In genomic region chr14:31278883-31279282, GRCh38 we compare ENCODE assay signal across 15 cellular contexts.
DNase-seq lines count a peak whose midpoint lies in the region; TF ChIP-seq lines count a peak whose summit lies in the region.
"Had no signal": no experiment of that assay in that cellular context is flagged by ENCODE, and none has a peak within 500 bp of the region (broad histone marks: within the 10 kb centered on the region; RNA-seq: fewer than 3 reads in every experiment).

No MANE protein-coding gene starts in this region.

- no peak overlapping the region for H3K9ac ChIP-seq in mesendoderm (ENCODE audit: low read length)
- H3K9ac ChIP-seq: BLaER1 treated with 17β-estradiol and CSF1 and Interleukin-3, amounts not matched to agents 10 nM and 100 nM had no signal

- H3K27me3 ChIP-seq in Caco-2 (replicated peaks; ENCODE audit: control insufficient read depth, insufficient read depth, low read length) (no peaks in the 10 kb centered on the region), mesendoderm (ENCODE audit: insufficient read depth, low read length, poor library complexity) (no peaks in the 10 kb centered on the region), adrenal gland (no peaks in the 10 kb centered on the region)
- H3K27me3 ChIP-seq: BLaER1 treated with 17β-estradiol and CSF1 and Interleukin-3, amounts not matched to agents 10 nM and 100 nM had no signal

- peaks cover 22% of the 10 kb centered on the region for H3K4me1 Mint-ChIP-seq in Caco-2 (ENCODE audit: low read depth, unreplicated experiment)
- H3K4me1 Mint-ChIP-seq in osteocyte (ENCODE audit: unreplicated experiment), result peaks cover 5% of the 10 kb centered on the region
- H3K4me1 Mint-ChIP-seq: IgD-negative memory B cell had no signal

- H2BK120ac ChIP-seq in mesendoderm (ENCODE audit: low read depth, low read length), result no peak overlapping the region

- H4K5ac ChIP-seq in mesendoderm (ENCODE audit: low read length), result no peak overlapping the region

- H3K36me3 ChIP-seq in Caco-2 (ENCODE audit: control insufficient read depth, insufficient read depth, low read length) (no peaks in the 10 kb centered on the region), HEK293 (ENCODE audit: control insufficient read depth in 2 of 2, insufficient read depth in 1 of 2, low read length in 2 of 2) (no peaks in the 10 kb centered on the region), mesendoderm (ENCODE audit: control insufficient read depth, insufficient read depth, low read length) (no peaks in the 10 kb centered on the region), adrenal gland (replicated peaks in 1 of 2) (no peaks in the 10 kb centered on the region)
- H3K36me3 ChIP-seq: BLaER1 treated with 17β-estradiol and CSF1 and Interleukin-3, amounts not matched to agents 10 nM and 100 nM had no signal

- no peak overlapping the region for H3K23ac ChIP-seq in mesendoderm (ENCODE audit: low read length)

- H3K36me3 Mint-ChIP-seq in Caco-2 (ENCODE audit: insufficient read depth, unreplicated experiment) (peaks cover 21% of the 10 kb centered on the region), osteocyte (ENCODE audit: unreplicated experiment) (no peaks in the 10 kb centered on the region)

- no peak overlapping the region for H2BK15ac ChIP-seq in mesendoderm (replicated peaks; ENCODE audit: low read depth)

- no peaks in the 10 kb centered on the region for H3K79me2 ChIP-seq in mesendoderm (ENCODE audit: control insufficient read depth, insufficient read depth, low read length)

- TF ChIP-seq POLR2A in adrenal gland (IDR thresholded peaks at IDR 0.05), result no peak

- POLR2A ChIA-PET in Caco-2 (lab: Charles Lee) (no interaction called here), HEK293 (lab: Yijun Ruan, JAX) (no interaction called here)

- no peak overlapping the region for H4K8ac ChIP-seq in mesendoderm (ENCODE audit: low read depth, low read length)

- no peak for TF ChIP-seq CTCF in Caco-2 (IDR thresholded peaks at IDR 0.05; ENCODE audit: insufficient read depth in 1 of 2, low read depth in 1 of 2, low read length in 1 of 2, severe bottlenecking in 1 of 2, unreplicated experiment in 1 of 2)
- no peak for TF ChIP-seq CTCF in HEK293 (tag by site-specific recombination; IDR thresholded peaks at IDR 0.05)
- TF ChIP-seq CTCF in osteocyte (IDR thresholded peaks at IDR 0.05), result no peak
- TF ChIP-seq CTCF in adrenal gland (IDR thresholded peaks at IDR 0.05), result no peak

- no peak overlapping the region for H3K4ac ChIP-seq in mesendoderm (ENCODE audit: low read depth, low read length)

- peaks cover 25% of the 10 kb centered on the region for H3K4me1 ChIP-seq in Caco-2
- no peaks in the 10 kb centered on the region for H3K4me1 ChIP-seq in HEK293 (ENCODE audit: control insufficient read depth, insufficient read depth, low read length)
- no peaks in the 10 kb centered on the region for H3K4me1 ChIP-seq in mesendoderm (ENCODE audit: control insufficient read depth, low read depth, low read length)
- peaks cover 0 to 4% of the 10 kb centered on the region in 2 donors for H3K4me1 ChIP-seq in adrenal gland (replicated peaks in 1 of 2)

- no TSS peak for BruUV-seq in Caco-2 (replicated peaks; lab: Mats Ljungman, UMichigan)

- H3K9me3 ChIP-seq in Caco-2 (peaks cover 42% of the 10 kb centered on the region), HEK293 (ENCODE audit: control insufficient read depth, insufficient read depth, low read depth, low read length) (no peaks in the 10 kb centered on the region), adrenal gland (replicated peaks in 1 of 3) (peaks cover 0 to 6% (median 0%) of the 10 kb centered on the region in 3 donors)

- H3K4me3 Mint-ChIP-seq in Caco-2 (ENCODE audit: unreplicated experiment) (no peak overlapping the region), osteocyte (ENCODE audit: unreplicated experiment) (no peak overlapping the region)
- H3K4me3 Mint-ChIP-seq: B cell; CD8-positive, alpha-beta T cell; IgD-negative memory B cell had no signal

- no peak overlapping the region for H3K56ac ChIP-seq in mesendoderm (ENCODE audit: low read length)

- no peak overlapping the region for H2AK5ac ChIP-seq in mesendoderm (ENCODE audit: low read length)

- no peak overlapping the region for H3K4me2 ChIP-seq in mesendoderm (ENCODE audit: low read length)
- H3K4me2 ChIP-seq: BLaER1 treated with 17β-estradiol and CSF1 and Interleukin-3, amounts not matched to agents 10 nM and 100 nM had no signal

- CTCF ChIA-PET in Caco-2 (lab: Charles Lee), result no interaction called here
- CTCF ChIA-PET in HEK293 (lab: Yijun Ruan, JAX), result interaction anchor here (0.7 kb wide), 1 partner anchor 766 kb away, joined by 3 read pairs; no protein-coding TSS in a partner anchor

- H3K9me3 Mint-ChIP-seq in Caco-2 (ENCODE audit: unreplicated experiment) (peaks cover 19% of the 10 kb centered on the region), osteocyte (ENCODE audit: unreplicated experiment) (no peaks in the 10 kb centered on the region)

- no peak overlapping the region for H3K27ac ChIP-seq in HEK293 (ENCODE audit: extremely low read depth, low read depth, low read length)
- no peak overlapping the region for H3K27ac ChIP-seq in mesendoderm (ENCODE audit: low read depth, low read length)
- H3K27ac ChIP-seq in adrenal gland, result no peak overlapping the region
- H3K27ac ChIP-seq: BLaER1 treated with 17β-estradiol and CSF1 and Interleukin-3, amounts not matched to agents 10 nM and 100 nM had no signal

- H3K4me3 ChIP-seq in Caco-2 (ENCODE audit: low read depth, low read length) (no peak overlapping the region), HEK293 (ENCODE audit: low read depth, low read length) (no peak overlapping the region), mesendoderm (ENCODE audit: low read length) (no peak overlapping the region), adrenal gland (no peak overlapping the region)
- H3K4me3 ChIP-seq: BLaER1 treated with 17β-estradiol and CSF1 and Interleukin-3, amounts not matched to agents 10 nM and 100 nM had no signal

- no peak for DNase-seq in Caco-2
- peak; percentile 27 for DNase-seq in OCI-M1 (lab: John Stamatoyannopoulos, UW)
- peak; percentile 27 for DNase-seq in mesendoderm
- DNase-seq in osteocyte (ENCODE audit: extremely low spot score, unreplicated experiment), result no peak
- DNase-seq in adrenal gland, result no peak
- DNase-seq: CD8-positive, alpha-beta T cell; DMS 273 treated with DMSO at 0.1 percent for 48 hours; DMS79; GF-D8; GOT3; H7 had no signal

- H3K27ac Mint-ChIP-seq in Caco-2 (ENCODE audit: unreplicated experiment), result peak overlapping the region; percentile 88
- H3K27ac Mint-ChIP-seq in osteocyte (ENCODE audit: unreplicated experiment), result no peak overlapping the region
- H3K27ac Mint-ChIP-seq: B cell; CD8-positive, alpha-beta T cell; IgD-negative memory B cell had no signal

- no peaks in the 10 kb centered on the region for H3K79me1 ChIP-seq in mesendoderm (ENCODE audit: low read length)

- no CpG with 5 or more reads among the region's 1 CpG for WGBS in mesendoderm (ENCODE audit: extremely low coverage, insufficient coverage, low lambda C conversion rate)
- WGBS in adrenal gland, 4 donors, result 80 to 100% (median 85%) methylated on average over 1 of the region's 1 CpG

- intact Hi-C loops in Caco-2 (cut with micrococcal nuclease; ENCODE audit: unreplicated experiment), result no loop called here
- intact Hi-C loops in adrenal gland (cut with DNase I), result no loop called here

- H3K27me3 Mint-ChIP-seq in Caco-2 (ENCODE audit: insufficient read depth, unreplicated experiment) (no peaks in the 10 kb centered on the region), osteocyte (ENCODE audit: unreplicated experiment) (no peaks in the 10 kb centered on the region)
- H3K27me3 Mint-ChIP-seq: B cell, IgD-negative memory B cell had no signal

- H3K18ac ChIP-seq in mesendoderm (ENCODE audit: low read length), result no peak overlapping the region

- H2BK5ac ChIP-seq in mesendoderm (ENCODE audit: low read length), result no peak overlapping the region

TF ChIP-seq in HEK293, 187 proteins besides CTCF, POLR2A, EP300 and RAD21 (continues in another document):
- peak; percentile 88 for TF ChIP-seq SETDB1 (IDR thresholded peaks at IDR 0.05; ENCODE audit: insufficient read length, low read length)
- 0 out of 2 replicates have a peak, but pooled peaks have one; percentile 36 for TF ChIP-seq ZNF26 (tag by site-specific recombination; IDR thresholded peaks at IDR 0.05)
- TF ChIP-seq ZNF626 (tag by site-specific recombination; IDR thresholded peaks at IDR 0.05), result 0 out of 2 replicates have a peak, but pooled peaks have one; percentile 56
- no peak for TF ChIP-seq ZBTB11 (tag by site-specific recombination; conservative IDR thresholded peaks at IDR 0.05; ENCODE audit: low read depth)

Comparison
In these comparisons a context has a peak if more than half of its experiments do, and no peak if none do; other contexts are left out.
1. DNase-seq: peak in OCI-M1 (single experiment) and mesendoderm (single experiment); none in Caco-2 (0 of 2), osteocyte (single experiment) and adrenal gland (0 of 7).